Comparison of ENCODE assay signal across 8 cellular contexts in the genomic region with DNA sequence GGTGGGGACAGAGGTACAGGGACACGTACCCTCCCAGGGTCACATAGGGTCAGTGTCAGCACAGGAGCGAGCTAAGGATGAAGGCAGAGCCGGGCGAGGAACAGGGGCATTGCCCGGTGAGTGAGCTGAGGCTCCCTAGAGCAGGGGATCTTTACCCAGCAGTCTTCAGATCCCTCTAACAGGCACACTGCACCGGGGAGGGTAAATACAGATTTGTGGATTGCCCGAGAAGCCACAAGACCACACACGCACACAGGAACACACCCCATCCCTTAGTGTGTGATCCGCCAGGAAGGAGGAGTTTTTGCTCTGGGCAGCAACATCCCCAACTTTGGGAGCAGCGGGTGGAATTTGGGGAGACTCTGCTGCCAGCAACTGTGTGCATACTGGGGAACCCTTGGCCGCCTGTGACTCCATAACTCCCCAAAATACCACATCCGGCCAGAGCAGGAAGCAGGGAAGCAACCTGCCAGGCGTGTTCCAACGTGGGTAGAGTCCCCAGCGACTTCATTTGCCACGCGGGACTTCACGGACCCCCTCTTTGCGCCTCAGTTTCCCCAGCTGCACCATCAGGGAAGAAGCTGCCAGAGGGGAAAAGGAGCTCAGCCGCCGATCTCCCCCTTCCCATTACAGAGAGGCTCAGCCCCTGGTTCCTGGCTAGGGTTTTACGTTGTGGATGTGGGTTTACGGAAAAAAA. TPM values are rescaled to one million over a fixed set of nuclear protein-coding genes. Genes with fewer than 3 reads are reported as not detected.
A peak's percentile ranks its signal among the peaks of the same experiment; 100 is the strongest.
DNase-seq lines count a peak whose midpoint lies in the region; ATAC-seq, FAIRE-seq and TF ChIP-seq lines count a peak whose summit lies in the region.

No MANE protein-coding gene starts in this region.

- peak overlapping the region; percentile 79 for H3K9ac ChIP-seq in keratinocyte (ENCODE audit: control insufficient read depth, extremely low read depth, insufficient read depth, low read length)

- DNase-seq in Right ventricle myocardium inferior (ENCODE audit: missing footprints): peak; percentile 50
- no peak for DNase-seq in cardiac septum (ENCODE audit: low spot score)
- DNase-seq in OCI-M1 (lab: John Stamatoyannopoulos, UW): peak; percentile 17
- DNase-seq in astrocyte of the cerebellum (ENCODE audit: low read depth): peak; percentile 29
- DNase-seq in keratinocyte (ENCODE audit: low read depth, low spot score): no peak
- peak; percentile 17 to 40 (median 27) for DNase-seq in stimulated activated CD4-positive, alpha-beta T cell treated with anti-CD3 and anti-CD28 coated beads, TNF-alpha, amount 100 ng/mL, for 48 hours (ENCODE audit: low read depth in 3 of 3)
- DNase-seq in hippocampal formation (lab: John Stamatoyannopoulos, UW): no peak

- no peaks in the 10 kb centered on the region for H3K9me1 ChIP-seq in keratinocyte (ENCODE audit: control insufficient read depth, extremely low read depth, insufficient read depth, low read length)

- peak overlapping the region; percentile 53 for H2AFZ ChIP-seq in keratinocyte (ENCODE audit: control insufficient read depth, low read length)

- peaks cover 6% of the 10 kb centered on the region for H3K27me3 ChIP-seq in keratinocyte (ENCODE audit: control insufficient read depth, extremely low read depth, insufficient read depth, low read length)

- peak overlapping the region; percentile 76 for H3K27ac ChIP-seq in keratinocyte (ENCODE audit: control insufficient read depth, insufficient read depth, low read length)

- TF ChIP-seq CTCF in astrocyte of the cerebellum (IDR thresholded peaks at IDR 0.05; ENCODE audit: low read depth, low read length, missing control alignments) (no peak), keratinocyte (optimal IDR thresholded peaks at IDR 0.05 in 1 of 3, IDR thresholded peaks at IDR 0.05 in 1 of 3, conservative IDR thresholded peaks at IDR 0.05 in 1 of 3; ENCODE audit: extremely low read depth in 1 of 3, insufficient read depth in 2 of 3, low read length in 3 of 3) (no peak)

- in situ Hi-C loops in astrocyte of the cerebellum (cut with HindIII; ENCODE audit: low sequenced_read_pairs): no loop called here

- dilution Hi-C loops in keratinocyte (cut with MboI; ENCODE audit: extremely low pct_ligation_motif_present, low sequenced_read_pairs): no loop called here

- H3K9me3 ChIP-seq in keratinocyte (ENCODE audit: control insufficient read depth, low read depth, low read length): no peaks in the 10 kb centered on the region

- H3K4me3 ChIP-seq in astrocyte of the cerebellum (ENCODE audit: low read depth, low read length) (peak overlapping the region; percentile 35), keratinocyte (ENCODE audit: control insufficient read depth in 2 of 3, extremely low read depth in 1 of 3, insufficient read depth in 2 of 3, low read depth in 1 of 3, low read length in 3 of 3) (peak overlapping the region; percentile 35 to 65 (median 54))

- peak; percentile 51 for FAIRE-seq in keratinocyte (lab: Jason Lieb, UNC)

- H3K4me2 ChIP-seq in keratinocyte (ENCODE audit: control insufficient read depth, extremely low read depth, insufficient read depth, low read depth, low read length): peak overlapping the region; percentile 91

- no peaks in the 10 kb centered on the region for H3K79me2 ChIP-seq in keratinocyte (ENCODE audit: control insufficient read depth, insufficient read depth, low read length)

- intact Hi-C loops in Right ventricle myocardium inferior (cut with DNase I) (loop anchor here (2.0 kb wide), 1 partner anchor 52 kb away; no protein-coding TSS in a partner anchor), cardiac septum (cut with DNase I) (loop anchor here (2.0 kb wide), 1 partner anchor 60 kb away; the partner anchor contains the start of gene GNA11)

- peaks cover 14% of the 10 kb centered on the region for H3K4me1 ChIP-seq in keratinocyte (ENCODE audit: control insufficient read depth, extremely low read depth, insufficient read depth, low read length)

- H4K20me1 ChIP-seq in keratinocyte (ENCODE audit: control insufficient read depth, extremely low read depth, insufficient read depth, low read length): no peaks in the 10 kb centered on the region

- H3K36me3 ChIP-seq in keratinocyte (ENCODE audit: control insufficient read depth in 2 of 2, extremely low read depth in 1 of 2, insufficient read depth in 2 of 2, low read length in 2 of 2): no peaks in the 10 kb centered on the region

- ATAC-seq in Right ventricle myocardium inferior (no peak), GM19452 (IDR thresholded peaks at IDR 0.05; ENCODE audit: unreplicated experiment) (no peak)

RNA-seq across cellular contexts. Expression of gene TLE2, which starts 5.9 kb away (rescaled TPM):
- total RNA-seq in Right ventricle myocardium inferior (58.6 TPM), cardiac septum (48.0 TPM)
- polyA plus RNA-seq in keratinocyte: 0.70 to 1.0 TPM (median 0.88 TPM) in 3 replicates
- 0.94 TPM for polyA plus RNA-seq in keratinocyte (2011; ENCODE audit: low read depth)
- polyA plus RNA-seq in keratinocyte (2011; cell fraction: cytosol; rRNA removed): 0.36 and 0.97 TPM in 2 replicates
- 1.2 and 2.3 TPM in 2 replicates for polyA plus RNA-seq in keratinocyte (2011; cell fraction: nucleus; rRNA removed)
- polyA plus RNA-seq in keratinocyte (2012; ENCODE audit: low replicate concordance): 0.82 and 1.4 TPM in 2 replicates
- polyA minus RNA-seq in keratinocyte: 0.63 to 2.2 TPM (median 0.90 TPM) in 3 replicates
- polyA minus RNA-seq in keratinocyte (2011; cell fraction: cytosol; rRNA and poly(A)+ RNA removed): 7.5 TPM
- polyA minus RNA-seq in keratinocyte (2011; cell fraction: nucleus; rRNA and poly(A)+ RNA removed): 0.95 and 1.2 TPM in 2 replicates

RNA-seq across cellular contexts. Expression of gene TLE5, which starts 27.3 kb away (rescaled TPM):
- total RNA-seq in Right ventricle myocardium inferior (775 TPM), cardiac septum (804 TPM)
- 249 to 337 TPM (median 316 TPM) in 3 replicates for polyA plus RNA-seq in keratinocyte
- polyA plus RNA-seq in keratinocyte (2011; ENCODE audit: low read depth): 171 TPM
- polyA plus RNA-seq in keratinocyte (2011; cell fraction: cytosol; rRNA removed): 305 and 467 TPM in 2 replicates
- 152 and 214 TPM in 2 replicates for polyA plus RNA-seq in keratinocyte (2011; cell fraction: nucleus; rRNA removed)
- polyA plus RNA-seq in keratinocyte (2012; ENCODE audit: low replicate concordance): 144 and 286 TPM in 2 replicates
- polyA minus RNA-seq in keratinocyte: 324 to 462 TPM (median 417 TPM) in 3 replicates
- 635 TPM for polyA minus RNA-seq in keratinocyte (2011; cell fraction: cytosol; rRNA and poly(A)+ RNA removed)
- polyA minus RNA-seq in keratinocyte (2011; cell fraction: nucleus; rRNA and poly(A)+ RNA removed): 62.3 and 73.5 TPM in 2 replicates

RNA-seq across cellular contexts. Expression of gene TLE6, which starts 57.6 kb away (rescaled TPM):
- total RNA-seq in Right ventricle myocardium inferior (1.1 TPM), cardiac septum (1.0 TPM)
- 0.41 to 1.2 TPM (median 0.43 TPM) in 3 replicates for polyA plus RNA-seq in keratinocyte
- not detected for polyA plus RNA-seq in keratinocyte (2011; ENCODE audit: low read depth)
- polyA plus RNA-seq in keratinocyte (2011; cell fraction: cytosol; rRNA removed): 0.38 and 0.40 TPM in 2 replicates
- 0.77 and 1.0 TPM in 2 replicates for polyA plus RNA-seq in keratinocyte (2011; cell fraction: nucleus; rRNA removed)
- polyA plus RNA-seq in keratinocyte (2012; ENCODE audit: low replicate concordance): 1.2 TPM in 1 of 2 replicates, not detected in the other
- polyA minus RNA-seq in keratinocyte: 1.1 to 1.7 TPM in 2 of 3 replicates, not detected in the other
- not detected for polyA minus RNA-seq in keratinocyte (2011; cell fraction: cytosol; rRNA and poly(A)+ RNA removed)
- polyA minus RNA-seq in keratinocyte (2011; cell fraction: nucleus; rRNA and poly(A)+ RNA removed): not detected in 2 replicates

RNA-seq across cellular contexts. Expression of gene GNA11, which starts 59.2 kb away (rescaled TPM):
- 64.7 TPM for total RNA-seq in Right ventricle myocardium inferior
- total RNA-seq in cardiac septum: 60.9 TPM
- 12.7 to 47.8 TPM (median 17.6 TPM) in 3 replicates for polyA plus RNA-seq in keratinocyte
- polyA plus RNA-seq in keratinocyte (2011; ENCODE audit: low read depth): 5.3 TPM
- 23.6 and 40.7 TPM in 2 replicates for polyA plus RNA-seq in keratinocyte (2011; cell fraction: cytosol; rRNA removed)
- polyA plus RNA-seq in keratinocyte (2011; cell fraction: nucleus; rRNA removed): 30.7 and 37.7 TPM in 2 replicates
- polyA plus RNA-seq in keratinocyte (2012; ENCODE audit: low replicate concordance): 30.2 and 62.2 TPM in 2 replicates
- 28.8 to 128 TPM (median 38.1 TPM) in 3 replicates for polyA minus RNA-seq in keratinocyte
- 40.5 TPM for polyA minus RNA-seq in keratinocyte (2011; cell fraction: cytosol; rRNA and poly(A)+ RNA removed)
- 17.4 and 19.7 TPM in 2 replicates for polyA minus RNA-seq in keratinocyte (2011; cell fraction: nucleus; rRNA and poly(A)+ RNA removed)

Comparison
In these comparisons a context has a peak if more than half of its experiments do, and no peak if none do; other contexts are left out.
1. DNase-seq: peak in Right ventricle myocardium inferior (single experiment), OCI-M1 (single experiment), astrocyte of the cerebellum (single experiment) and stimulated activated CD4-positive, alpha-beta T cell treated with anti-CD3 and anti-CD28 coated beads, TNF-alpha, amount 100 ng/mL, for 48 hours (3 of 3); none in cardiac septum (single experiment), keratinocyte (single experiment) and hippocampal formation (0 of 2).